Comparison of ENCODE assay signal across 8 cellular contexts in genomic region chr12:9813821-9814798, GRCh38. TPM values are rescaled to one million over a fixed set of nuclear protein-coding genes. Genes with fewer than 3 reads are reported as not detected.
A peak's percentile ranks its signal among the peaks of the same experiment; 100 is the strongest.
DNase-seq lines count a peak whose midpoint lies in the region; ATAC-seq and TF ChIP-seq lines count a peak whose summit lies in the region.

No MANE protein-coding gene starts in this region.

- H3K27me3 ChIP-seq in heart right ventricle (peaks cover 0 to 11% (median 0%) of the 10 kb centered on the region in 7 donors), vagina (no peaks in the 10 kb centered on the region)

- peak; percentile 54 for DNase-seq in COLO829 (ENCODE audit: low spot score)
- DNase-seq in HT1080 (ENCODE audit: low read depth) = peak; percentile 78
- DNase-seq in SK-N-DZ (ENCODE audit: low spot score) = peak; percentile 26
- DNase-seq in activated naive CD4-positive, alpha-beta T cell treated with anti-CD3 and anti-CD28 coated beads, Interleukin-2, amount 50 U/mL, for 16 hours = peak; percentile 92
- peak; percentile 72 to 79 for DNase-seq in heart right ventricle
- DNase-seq in putamen (ENCODE audit: low spot score) = peak; percentile 26
- no peak for DNase-seq in vagina (ENCODE audit: extremely low spot score in 2 of 2)

- TF ChIP-seq CTCF in heart right ventricle (IDR thresholded peaks at IDR 0.05) = peak; percentile 55 to 79 (median 71)
- peak; percentile 34 to 70 (median 59) for TF ChIP-seq CTCF in vagina (IDR thresholded peaks at IDR 0.05)

- peak overlapping the region in 7 of 10 donors; percentile 19 to 50 (median 41) for H3K4me3 ChIP-seq in heart right ventricle
- H3K4me3 ChIP-seq in vagina = peak overlapping the region in 1 of 2 donors; percentile 32

- intact Hi-C loops in heart right ventricle (cut with DNase I) (loop anchor here in 6 of 10 donors (1.0 to 10.0 kb wide), 3 partner anchors 111 to 113 kb away; no protein-coding TSS in a partner anchor), vagina (cut with DNase I) (no loop called here)

- H3K4me1 ChIP-seq in heart right ventricle (peaks cover 0 to 17% (median 0%) of the 10 kb centered on the region in 9 donors), vagina (no peaks in the 10 kb centered on the region)

- peak; percentile 92 for ATAC-seq in GM21360 (IDR thresholded peaks at IDR 0.05; ENCODE audit: unreplicated experiment)
- ATAC-seq in heart right ventricle = peak; percentile 80 to 95 (median 90)

- H3K27ac ChIP-seq in heart right ventricle (no peak overlapping the region), vagina (no peak overlapping the region)

- no peaks in the 10 kb centered on the region for H3K36me3 ChIP-seq in heart right ventricle
- H3K36me3 ChIP-seq in vagina = no peaks in the 10 kb centered on the region

- TF ChIP-seq POLR2A in vagina (IDR thresholded peaks at IDR 0.05) = no peak

- H3K9me3 ChIP-seq in heart right ventricle = no peaks in the 10 kb centered on the region
- no peaks in the 10 kb centered on the region for H3K9me3 ChIP-seq in vagina

- 39 to 41% methylated on average over 32 of the region's 32 CpGs for WGBS in heart right ventricle, 2 donors

RNA-seq across cellular contexts. Expression of gene KLRF1, which starts 13.2 kb away (rescaled TPM):
- not detected in 2 replicates for total RNA-seq in HT1080 (2014; rRNA removed; shearing (Covaris generic))
- not detected in 2 replicates for polyA plus RNA-seq in HT1080 (2015; cell fraction: cytosol; rRNA removed)
- not detected in 2 replicates for polyA plus RNA-seq in HT1080 (2015; cell fraction: nucleus; rRNA removed)
- polyA plus RNA-seq in SK-N-DZ (2014; cell fraction: cytosol; rRNA removed) = not detected in 2 replicates
- not detected in 2 replicates for polyA plus RNA-seq in SK-N-DZ (2014; cell fraction: nucleus; rRNA removed)
- 1 to 10 TPM in 1 of 10 donors, under 1 TPM in 3, not detected in 6; 0.19 to 1.8 (median 0.40) TPM for total RNA-seq in heart right ventricle
- 1 to 10 TPM in 1 of 2 donors, under 1 TPM in 1; 0.19 to 2.3 TPM for polyA plus RNA-seq in heart right ventricle
- total RNA-seq in vagina = not detected

RNA-seq across cellular contexts. Expression of gene CD69, which starts 53.4 kb away (rescaled TPM):
- total RNA-seq in HT1080 (2014; rRNA removed; shearing (Covaris generic)) = 0.16 TPM in 1 of 2 replicates, not detected in the other
- not detected in 2 replicates for polyA plus RNA-seq in HT1080 (2015; cell fraction: cytosol; rRNA removed)
- polyA plus RNA-seq in HT1080 (2015; cell fraction: nucleus; rRNA removed) = 0.24 TPM in 1 of 2 replicates, not detected in the other
- polyA plus RNA-seq in SK-N-DZ (2014; cell fraction: cytosol; rRNA removed) = not detected in 2 replicates
- not detected in 2 replicates for polyA plus RNA-seq in SK-N-DZ (2014; cell fraction: nucleus; rRNA removed)
- total RNA-seq in heart right ventricle (1 to 10 TPM in 3 of 10 donors, under 1 TPM in 5, not detected in 2; 0.17 to 6.2 (median 0.50) TPM), vagina (28.5 TPM)
- under 1 TPM; 0.22 to 0.55 TPM for polyA plus RNA-seq in heart right ventricle

RNA-seq across cellular contexts. Expression of gene CLEC2B, which starts 55.0 kb away (rescaled TPM):
- total RNA-seq in HT1080 (2014; rRNA removed; shearing (Covaris generic)) = 0.19 and 0.60 TPM in 2 replicates
- 0.08 and 0.12 TPM in 2 replicates for polyA plus RNA-seq in HT1080 (2015; cell fraction: cytosol; rRNA removed)
- polyA plus RNA-seq in HT1080 (2015; cell fraction: nucleus; rRNA removed) = 0.33 and 0.50 TPM in 2 replicates
- polyA plus RNA-seq in SK-N-DZ (2014; cell fraction: cytosol; rRNA removed) = not detected in 2 replicates
- polyA plus RNA-seq in SK-N-DZ (2014; cell fraction: nucleus; rRNA removed) = not detected in 2 replicates
- total RNA-seq in heart right ventricle (10 to 100 TPM in 1 of 10 donors, 1 to 10 TPM in 9; 2.6 to 13.9 (median 3.8) TPM), vagina (35.6 TPM)
- 10 to 100 TPM in 1 of 2 donors, 1 to 10 TPM in 1; 4.6 to 10.3 TPM for polyA plus RNA-seq in heart right ventricle

Comparison
In these comparisons a context has a peak if more than half of its experiments do, and no peak if none do; other contexts are left out.
1. DNase-seq: peak in COLO829 (single experiment), HT1080 (single experiment), SK-N-DZ (single experiment), activated naive CD4-positive, alpha-beta T cell treated with anti-CD3 and anti-CD28 coated beads, Interleukin-2, amount 50 U/mL, for 16 hours (single experiment), heart right ventricle (2 of 2) and putamen (single experiment); none in vagina (0 of 2).